9 cellular contexts compared by ENCODE assay signal in genomic region chr2:150167711-150168110, GRCh38.
DNase-seq lines count a peak whose midpoint lies in the region; ATAC-seq and TF ChIP-seq lines count a peak whose summit lies in the region.
"Had no signal": no experiment of that assay in that cellular context is flagged by ENCODE, and none has a peak within 500 bp of the region (broad histone marks: within the 10 kb centered on the region; RNA-seq: fewer than 3 reads in every experiment).

No MANE protein-coding gene starts in this region.

- H3K4me3 ChIP-seq in SJSA1 (no peak overlapping the region), skeletal muscle satellite cell (ENCODE audit: low read length) (no peak overlapping the region), lower lobe of right lung (no peak overlapping the region), Caco-2 (ENCODE audit: low read depth, low read length) (no peak overlapping the region), prostate gland (no peak overlapping the region)

- H3K4me3 Mint-ChIP-seq in Caco-2 (ENCODE audit: unreplicated experiment), result no peak overlapping the region

- H3K27me3 ChIP-seq in SJSA1 (replicated peaks) (no peaks in the 10 kb centered on the region), skeletal muscle satellite cell (ENCODE audit: control insufficient read depth, insufficient read depth, low read length) (no peaks in the 10 kb centered on the region), lower lobe of right lung (ENCODE audit: low read depth) (no peaks in the 10 kb centered on the region), Caco-2 (replicated peaks; ENCODE audit: control insufficient read depth, insufficient read depth, low read length) (no peaks in the 10 kb centered on the region), prostate gland (replicated peaks; ENCODE audit: insufficient read depth) (no peaks in the 10 kb centered on the region)

- H3K36me3 ChIP-seq in SJSA1, result no peaks in the 10 kb centered on the region
- no peaks in the 10 kb centered on the region for H3K36me3 ChIP-seq in skeletal muscle satellite cell (ENCODE audit: insufficient read depth, low read length)
- no peaks in the 10 kb centered on the region for H3K36me3 ChIP-seq in lower lobe of right lung
- H3K36me3 ChIP-seq in Caco-2 (ENCODE audit: control insufficient read depth, insufficient read depth, low read length), result no peaks in the 10 kb centered on the region
- no peaks in the 10 kb centered on the region for H3K36me3 ChIP-seq in prostate gland

- no peak for TF ChIP-seq CTCF in lower lobe of right lung (IDR thresholded peaks at IDR 0.05)
- TF ChIP-seq CTCF in Caco-2 (IDR thresholded peaks at IDR 0.05; ENCODE audit: insufficient read depth in 1 of 2, low read depth in 1 of 2, low read length in 1 of 2, severe bottlenecking in 1 of 2, unreplicated experiment in 1 of 2), result no peak
- no peak for TF ChIP-seq CTCF in prostate gland (IDR thresholded peaks at IDR 0.05)

- peaks cover 37% of the 10 kb centered on the region for H3K4me1 ChIP-seq in SJSA1 (replicated peaks)
- peaks cover 32% of the 10 kb centered on the region for H3K4me1 ChIP-seq in skeletal muscle satellite cell (ENCODE audit: control insufficient read depth, insufficient read depth, low read length)
- H3K4me1 ChIP-seq in lower lobe of right lung, result peaks cover 9% of the 10 kb centered on the region
- peaks cover 16% of the 10 kb centered on the region for H3K4me1 ChIP-seq in Caco-2
- H3K4me1 ChIP-seq in prostate gland (replicated peaks), result no peaks in the 10 kb centered on the region

- H3K27ac ChIP-seq in SJSA1 (peak overlapping the region; percentile 23), lower lobe of right lung (no peak overlapping the region), prostate gland (no peak overlapping the region)

- H3K9ac ChIP-seq in skeletal muscle satellite cell (ENCODE audit: low read depth, low read length), result no peak overlapping the region

- no TSS peak for BruUV-seq in Caco-2 (replicated peaks; lab: Mats Ljungman, UMichigan)

- ATAC-seq in GM19025 (IDR thresholded peaks at IDR 0.05; ENCODE audit: low read depth, unreplicated experiment), result peak; percentile 64
- peak; percentile 68 for ATAC-seq in HG02970 (IDR thresholded peaks at IDR 0.05; ENCODE audit: low FRiP score, unreplicated experiment)
- no peak for ATAC-seq in lower lobe of right lung

- CTCF ChIA-PET in HEK293T (lab: Yijun Ruan, JAX) (interaction anchor here (0.6 kb wide), 1 partner anchor 9 kb away, joined by 3 read pairs; no protein-coding TSS in a partner anchor), Caco-2 (lab: Charles Lee) (no interaction called here)

- H3K27ac Mint-ChIP-seq in Caco-2 (ENCODE audit: unreplicated experiment), result no peak overlapping the region

- peaks cover 10% of the 10 kb centered on the region for H3K9me3 Mint-ChIP-seq in Caco-2 (ENCODE audit: unreplicated experiment)

- peaks cover 15% of the 10 kb centered on the region for H3K4me1 Mint-ChIP-seq in Caco-2 (ENCODE audit: low read depth, unreplicated experiment)

- intact Hi-C loops in lower lobe of right lung (cut with DNase I), result no loop called here
- intact Hi-C loops in Caco-2 (cut with micrococcal nuclease; ENCODE audit: unreplicated experiment), result no loop called here
- intact Hi-C loops in prostate gland (cut with DNase I), result no loop called here

- POLR2A ChIA-PET in HEK293T (lab: Yijun Ruan, JAX), result no interaction called here
- POLR2A ChIA-PET in Caco-2 (lab: Charles Lee), result no interaction called here

- H3K27me3 Mint-ChIP-seq in Caco-2 (ENCODE audit: insufficient read depth, unreplicated experiment), result no peaks in the 10 kb centered on the region

- TF ChIP-seq POLR2A in prostate gland (IDR thresholded peaks at IDR 0.05), result no peak

- peak overlapping the region; percentile 38 for H3K4me2 ChIP-seq in skeletal muscle satellite cell (ENCODE audit: low read length)

- DNase-seq in SJSA1 (ENCODE audit: low read depth in 1 of 2, low spot score in 2 of 2) (peak; percentile 44 to 67), lower lobe of right lung (no peak), HEK293T (ENCODE audit: extremely low spot score) (no peak), Caco-2 (no peak), prostate gland (ENCODE audit: low spot score) (no peak)
- DNase-seq: Karpas-422 had no signal

- H3K9me3 ChIP-seq in SJSA1 (replicated peaks), result no peaks in the 10 kb centered on the region
- no peaks in the 10 kb centered on the region for H3K9me3 ChIP-seq in skeletal muscle satellite cell (replicated peaks; ENCODE audit: low read length)
- no peaks in the 10 kb centered on the region for H3K9me3 ChIP-seq in lower lobe of right lung
- H3K9me3 ChIP-seq in Caco-2, result peaks cover 5% of the 10 kb centered on the region; the same call in 1 of the 2 replicates
- no peaks in the 10 kb centered on the region for H3K9me3 ChIP-seq in prostate gland

- no peaks in the 10 kb centered on the region for H3K36me3 Mint-ChIP-seq in Caco-2 (ENCODE audit: insufficient read depth, unreplicated experiment)

- 97% methylated on average over 2 of the region's 2 CpGs for whole genome bisulfite sequencing in prostate gland

TF ChIP-seq in HEK293T, 16 proteins besides CTCF, POLR2A, EP300 and RAD21:
- TF ChIP-seq BHLHE40 (IDR thresholded peaks at IDR 0.05; ENCODE audit: borderline replicate concordance) (no peak), TARDBP (IDR thresholded peaks at IDR 0.05) (no peak), ARNT (IDR thresholded peaks at IDR 0.05) (no peak), LEF1 (IDR thresholded peaks at IDR 0.05; ENCODE audit: borderline replicate concordance) (no peak), PKNOX1 (IDR thresholded peaks at IDR 0.05) (no peak), SUZ12 (IDR thresholded peaks at IDR 0.05) (no peak), HDGF (IDR thresholded peaks at IDR 0.05; ENCODE audit: borderline replicate concordance) (no peak), L3MBTL2 (conservative IDR thresholded peaks at IDR 0.05) (no peak), FOXM1 (IDR thresholded peaks at IDR 0.05; ENCODE audit: borderline replicate concordance) (no peak), ZNF384 (IDR thresholded peaks at IDR 0.05) (no peak), FOXA1 (IDR thresholded peaks at IDR 0.05) (no peak), ELF4 (IDR thresholded peaks at IDR 0.05) (no peak), NFRKB (IDR thresholded peaks at IDR 0.05) (no peak), FOXK2 (IDR thresholded peaks at IDR 0.05) (no peak), CTBP1 (IDR thresholded peaks at IDR 0.05; ENCODE audit: borderline replicate concordance) (no peak), SP1 (IDR thresholded peaks at IDR 0.05) (no peak)

Comparison
In these comparisons a context has a peak if more than half of its experiments do, and no peak if none do; other contexts are left out.
1. ATAC-seq: peak in GM19025 (single experiment) and HG02970 (single experiment); none in lower lobe of right lung (0 of 2).
2. DNase-seq: peak in SJSA1 (2 of 2); none in lower lobe of right lung (single experiment), HEK293T (single experiment), Caco-2 (0 of 2) and prostate gland (single experiment).